10 cellular contexts compared by ENCODE assay signal in genomic region chr12:130764475-130765185, GRCh38. TPM values are rescaled to one million over a fixed set of nuclear protein-coding genes. Genes with fewer than 3 reads are reported as not detected.
A peak's percentile ranks its signal among the peaks of the same experiment; 100 is the strongest.
DNase-seq lines count a peak whose midpoint lies in the region; ATAC-seq, FAIRE-seq and TF ChIP-seq lines count a peak whose summit lies in the region.
"Had no signal": no experiment of that assay in that cellular context is flagged by ENCODE, and none has a peak within 500 bp of the region (broad histone marks: within the 10 kb centered on the region; RNA-seq: fewer than 3 reads in every experiment).

No MANE protein-coding gene starts in this region.

- DNase-seq in D721Med (ENCODE audit: insufficient read length, low spot score) (no peak), fibroblast of the aortic adventitia (ENCODE audit: low read depth) (peak; percentile 30), cerebellar nuclear complex (lab: John Stamatoyannopoulos, UW) (no peak), neural progenitor cell (ENCODE audit: low spot score) (no peak)
- DNase-seq in activated CD8-positive, alpha-beta T cell treated with anti-CD3 and anti-CD28 coated beads for 36 hours, result peak; percentile 84
- DNase-seq: naive B cell, Peyer's patch had no signal

- H3K36me3 ChIP-seq in HEK293 (ENCODE audit: control insufficient read depth in 2 of 2, insufficient read depth in 1 of 2, low read length in 2 of 2) (no peaks in the 10 kb centered on the region), neural progenitor cell (no peaks in the 10 kb centered on the region)
- H3K36me3 ChIP-seq: Peyer's patch had no signal

- H3F3A ChIP-seq in neural progenitor cell (ENCODE audit: low read depth), result peaks cover 9% of the 10 kb centered on the region

- peak; percentile 88 for FAIRE-seq in D721Med (lab: Jason Lieb, UNC)

- no peak overlapping the region for H3K4me3 Mint-ChIP-seq in activated CD8-positive, alpha-beta T cell treated with anti-CD3 and anti-CD28 coated beads for 36 hours
- H3K4me3 Mint-ChIP-seq in neural progenitor cell, result no peak overlapping the region
- H3K4me3 Mint-ChIP-seq: naive B cell had no signal

- no peak overlapping the region for H3K27ac Mint-ChIP-seq in activated CD8-positive, alpha-beta T cell treated with anti-CD3 and anti-CD28 coated beads for 36 hours
- H3K27ac Mint-ChIP-seq in neural progenitor cell, result no peak overlapping the region
- H3K27ac Mint-ChIP-seq: naive B cell had no signal

- no peaks in the 10 kb centered on the region for H3K36me3 Mint-ChIP-seq in activated CD8-positive, alpha-beta T cell treated with anti-CD3 and anti-CD28 coated beads for 36 hours (ENCODE audit: low read depth)
- no peaks in the 10 kb centered on the region for H3K36me3 Mint-ChIP-seq in neural progenitor cell
- H3K36me3 Mint-ChIP-seq: naive B cell had no signal

- no peak overlapping the region for H2AFZ ChIP-seq in neural progenitor cell (replicated peaks)

- TF ChIP-seq CTCF in D721Med (IDR thresholded peaks at IDR 0.05; ENCODE audit: insufficient read depth, missing control alignments), result no peak
- TF ChIP-seq CTCF in HEK293 (tag by site-specific recombination; IDR thresholded peaks at IDR 0.05), result no peak
- no peak for TF ChIP-seq CTCF in activated CD8-positive, alpha-beta T cell treated with anti-CD3 and anti-CD28 coated beads for 36 hours (IDR thresholded peaks at IDR 0.05)
- no peak for TF ChIP-seq CTCF in fibroblast of the aortic adventitia (IDR thresholded peaks at IDR 0.05; ENCODE audit: insufficient read depth, low read length)
- TF ChIP-seq CTCF in neural progenitor cell (IDR thresholded peaks at IDR 0.05), result no peak

- no peak overlapping the region for H3K4me2 ChIP-seq in neural progenitor cell

- H3K27me3 Mint-ChIP-seq in activated CD8-positive, alpha-beta T cell treated with anti-CD3 and anti-CD28 coated beads for 36 hours, result peaks cover 3% of the 10 kb centered on the region
- H3K27me3 Mint-ChIP-seq in neural progenitor cell (ENCODE audit: insufficient read depth, low read depth), result peaks cover 2% of the 10 kb centered on the region

- no peaks in the 10 kb centered on the region for H3K9me3 Mint-ChIP-seq in activated CD8-positive, alpha-beta T cell treated with anti-CD3 and anti-CD28 coated beads for 36 hours
- H3K9me3 Mint-ChIP-seq in neural progenitor cell, result no peaks in the 10 kb centered on the region
- H3K9me3 Mint-ChIP-seq: naive B cell had no signal

- ATAC-seq in activated CD8-positive, alpha-beta T cell treated with anti-CD3 and anti-CD28 coated beads for 36 hours, result peak; percentile 15
- no peak for ATAC-seq in GM18502 (IDR thresholded peaks at IDR 0.05; ENCODE audit: poor library complexity, unreplicated experiment)

- intact Hi-C loops in activated CD8-positive, alpha-beta T cell treated with anti-CD3 and anti-CD28 coated beads for 36 hours (cut with micrococcal nuclease), result loop anchor here (2.0 kb wide), 1 partner anchor 54 kb away; no protein-coding TSS in a partner anchor

- peaks cover 12% of the 10 kb centered on the region for H3K27me3 ChIP-seq in neural progenitor cell
- H3K27me3 ChIP-seq: foreskin keratinocyte, Peyer's patch had no signal

- no peaks in the 10 kb centered on the region for H3K4me1 ChIP-seq in HEK293 (ENCODE audit: control insufficient read depth, insufficient read depth, low read length)
- H3K4me1 ChIP-seq in neural progenitor cell, result no peaks in the 10 kb centered on the region
- H3K4me1 ChIP-seq: Peyer's patch had no signal

- H3K27ac ChIP-seq in HEK293 (ENCODE audit: extremely low read depth, low read depth, low read length) (no peak overlapping the region), neural progenitor cell (no peak overlapping the region)
- H3K27ac ChIP-seq: foreskin keratinocyte, Peyer's patch had no signal

- H3K79me2 ChIP-seq in neural progenitor cell (ENCODE audit: low read depth), result no peaks in the 10 kb centered on the region

- H3K4me3 ChIP-seq in HEK293 (ENCODE audit: low read depth, low read length) (no peak overlapping the region), fibroblast of the aortic adventitia (ENCODE audit: low read depth, low read length) (no peak overlapping the region), neural progenitor cell (no peak overlapping the region)
- H3K4me3 ChIP-seq: Peyer's patch had no signal

- no peaks in the 10 kb centered on the region for H3K9me3 ChIP-seq in HEK293 (ENCODE audit: control insufficient read depth, insufficient read depth, low read depth, low read length)
- H3K9me3 ChIP-seq in neural progenitor cell (ENCODE audit: low read depth), result no peaks in the 10 kb centered on the region
- H3K9me3 ChIP-seq: Peyer's patch had no signal

- POLR2A ChIA-PET in HEK293 (lab: Yijun Ruan, JAX), result no interaction called here
- POLR2A ChIA-PET in activated CD8-positive, alpha-beta T cell treated with anti-CD3 and anti-CD28 coated beads for 36 hours (lab: Charles Lee), result no interaction called here

- peaks cover 7% of the 10 kb centered on the region for H3K4me1 Mint-ChIP-seq in activated CD8-positive, alpha-beta T cell treated with anti-CD3 and anti-CD28 coated beads for 36 hours (ENCODE audit: low read depth)
- H3K4me1 Mint-ChIP-seq in neural progenitor cell, result no peaks in the 10 kb centered on the region

- no peaks in the 10 kb centered on the region for H4K20me1 ChIP-seq in neural progenitor cell (ENCODE audit: low read depth)

- no peak overlapping the region for H3K9ac ChIP-seq in neural progenitor cell

- CTCF ChIA-PET in HEK293 (lab: Yijun Ruan, JAX), result no interaction called here
- CTCF ChIA-PET in activated CD8-positive, alpha-beta T cell treated with anti-CD3 and anti-CD28 coated beads for 36 hours (lab: Charles Lee), result no interaction called here

TF ChIP-seq in HEK293, 187 proteins besides CTCF, POLR2A, EP300 and RAD21 (continues in another document):
- no peak for TF ChIP-seq SCRT1 (tag by site-specific recombination; IDR thresholded peaks at IDR 0.05; ENCODE audit: borderline replicate concordance)
- no peak; the same call in 1 of the 2 replicates for TF ChIP-seq PRDM4 (tag by site-specific recombination; IDR thresholded peaks at IDR 0.05)
- TF ChIP-seq ZBTB10 (tag by site-specific recombination; IDR thresholded peaks at IDR 0.05), result no peak; the same call in 1 of the 2 replicates
- TF ChIP-seq ZEB2 (tag by site-specific recombination; IDR thresholded peaks at IDR 0.05), result no peak
- TF ChIP-seq ZNF426 (tag by site-specific recombination; IDR thresholded peaks at IDR 0.05), result no peak
- no peak for TF ChIP-seq ZNF830 (tag by site-specific recombination; IDR thresholded peaks at IDR 0.05; ENCODE audit: low read depth)
- peak; percentile 14; the same call in 1 of the 2 replicates for TF ChIP-seq ZNF555 (tag by site-specific recombination; conservative IDR thresholded peaks at IDR 0.05)
- no peak for TF ChIP-seq BCL11B (tag by site-specific recombination; IDR thresholded peaks at IDR 0.05; ENCODE audit: low read depth)
- TF ChIP-seq BCL11A (tag by site-specific recombination; IDR thresholded peaks at IDR 0.05; ENCODE audit: low read depth), result peak; percentile 14; the same call in 1 of the 2 replicates
- peak; percentile 99 for TF ChIP-seq ZNF629 (tag by site-specific recombination; IDR thresholded peaks at IDR 0.05)

RNA-seq across cellular contexts. Expression of gene RIMBP2, which starts 48.5 kb away (rescaled TPM):
- total RNA-seq in activated CD8-positive, alpha-beta T cell treated with anti-CD3 and anti-CD28 coated beads for 36 hours, result not detected
- total RNA-seq in fibroblast of the aortic adventitia (ENCODE audit: low replicate concordance) (0.74 TPM in 1 of 2 replicates, not detected in the other), neural progenitor cell (ENCODE audit: low replicate concordance) (0.84 and 0.99 TPM in 2 replicates)

Comparison
In these comparisons a context has a peak if more than half of its experiments do, and no peak if none do; other contexts are left out.
1. DNase-seq: peak in activated CD8-positive, alpha-beta T cell treated with anti-CD3 and anti-CD28 coated beads for 36 hours (single experiment) and fibroblast of the aortic adventitia (single experiment); none in D721Med (single experiment), cerebellar nuclear complex (0 of 2) and neural progenitor cell (single experiment).